ENCODE assay signal across 1 cellular context in the genomic region with DNA sequence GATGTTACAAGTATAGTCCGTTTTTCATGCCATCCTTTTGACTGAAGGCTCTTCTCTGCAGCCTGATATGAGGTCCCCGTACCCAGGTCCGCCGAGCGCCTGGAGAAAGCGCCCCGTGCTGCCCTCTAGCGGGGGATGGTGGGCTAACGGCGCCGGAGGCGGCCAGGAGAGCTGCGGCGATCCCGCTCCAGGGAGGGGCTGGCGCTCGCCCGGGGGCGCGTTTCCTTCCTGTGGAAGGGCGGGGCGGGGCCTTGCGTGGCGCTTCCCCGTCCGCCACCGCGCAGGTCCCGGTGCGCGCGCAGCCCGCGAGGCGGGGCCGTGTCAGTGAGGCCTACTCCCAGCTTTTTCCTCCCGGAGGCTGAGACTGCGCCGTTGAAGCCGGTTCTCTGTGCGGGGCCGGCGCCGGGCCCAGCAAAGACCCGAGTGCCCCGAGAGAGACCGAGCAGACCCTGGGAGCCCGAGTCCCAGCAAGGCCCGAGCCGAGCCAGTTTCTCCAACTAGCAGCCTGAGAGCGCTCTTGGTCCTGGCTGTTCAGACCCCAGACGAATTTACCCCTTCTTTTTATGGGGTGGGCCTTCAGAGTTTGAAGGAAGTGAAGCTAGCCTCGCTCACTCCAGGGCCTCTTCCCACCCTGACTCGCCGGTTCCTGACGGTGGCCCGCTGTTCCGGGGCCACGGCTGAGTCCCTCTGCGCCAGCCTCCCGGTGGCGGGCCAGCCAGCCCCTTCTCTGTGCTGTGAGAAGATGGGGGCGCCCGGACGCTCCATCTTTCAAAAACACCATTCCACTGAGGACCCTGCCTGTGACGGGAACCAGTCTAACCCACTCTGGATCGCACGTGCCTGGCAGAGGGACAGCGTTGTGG.
TF ChIP-seq lines count a peak whose summit lies in the region.

No MANE protein-coding gene starts in this region.

TF ChIP-seq in HCT116, 20 proteins besides CTCF, POLR2A, EP300 and RAD21 (continued from another document):
- TF ChIP-seq, protein P1, sequence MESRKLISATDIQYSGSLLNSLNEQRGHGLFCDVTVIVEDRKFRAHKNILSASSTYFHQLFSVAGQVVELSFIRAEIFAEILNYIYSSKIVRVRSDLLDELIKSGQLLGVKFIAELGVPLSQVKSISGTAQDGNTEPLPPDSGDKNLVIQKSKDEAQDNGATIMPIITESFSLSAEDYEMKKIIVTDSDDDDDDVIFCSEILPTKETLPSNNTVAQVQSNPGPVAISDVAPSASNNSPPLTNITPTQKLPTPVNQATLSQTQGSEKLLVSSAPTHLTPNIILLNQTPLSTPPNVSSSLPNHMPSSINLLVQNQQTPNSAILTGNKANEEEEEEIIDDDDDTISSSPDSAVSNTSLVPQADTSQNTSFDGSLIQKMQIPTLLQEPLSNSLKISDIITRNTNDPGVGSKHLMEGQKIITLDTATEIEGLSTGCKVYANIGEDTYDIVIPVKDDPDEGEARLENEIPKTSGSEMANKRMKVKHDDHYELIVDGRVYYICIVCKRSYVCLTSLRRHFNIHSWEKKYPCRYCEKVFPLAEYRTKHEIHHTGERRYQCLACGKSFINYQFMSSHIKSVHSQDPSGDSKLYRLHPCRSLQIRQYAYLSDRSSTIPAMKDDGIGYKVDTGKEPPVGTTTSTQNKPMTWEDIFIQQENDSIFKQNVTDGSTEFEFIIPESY (IDR thresholded peaks at IDR 0.05; ENCODE audit: extremely low read depth, insufficient replicate concordance, low read length): no peak
- TF ChIP-seq JUND (IDR thresholded peaks at IDR 0.05) (no peak), FOSL1 (IDR thresholded peaks at IDR 0.05; ENCODE audit: low read depth) (no peak)
